Comparison of ENCODE assay signal across 8 cellular contexts in genomic region chr5:78984611-78985406, GRCh38. TPM values are rescaled to one million over a fixed set of nuclear protein-coding genes. Genes with fewer than 3 reads are reported as not detected.
DNase-seq lines count a peak whose midpoint lies in the region; ATAC-seq and TF ChIP-seq lines count a peak whose summit lies in the region.

TSS of gene ARSB (minus strand) at chr5:78985310. CDS start at chr5:78985248, 62 bp downstream.

- peak; percentile 90 for ATAC-seq in omental fat pad (ENCODE audit: low FRiP score)

- H3K9me2 ChIP-seq in SK-N-SH = no peaks in the 10 kb centered on the region

- peak; percentile 13; the same call in 1 of the 2 replicates for TF ChIP-seq RAD21 in SK-N-SH (IDR thresholded peaks at IDR 0.05; ENCODE audit: low read length)

- peak within 1 kb of the TSS; percentile 78 for H3K4me3 ChIP-seq in GM06990 (replicated peaks; ENCODE audit: low read depth, low read length)
- H3K4me3 ChIP-seq in HFF-Myc (replicated peaks; ENCODE audit: low read depth, low read length) = peak within 1 kb of the TSS; percentile 55
- peak within 1 kb of the TSS; percentile 73 to 85 for H3K4me3 ChIP-seq in SK-N-SH (ENCODE audit: low read depth in 2 of 2, low read length in 1 of 2)
- H3K4me3 ChIP-seq in testis = peak within 1 kb of the TSS; percentile 84 to 86

- POLR2A ChIA-PET in SK-N-SH (lab: Yijun Ruan, JAX) = interaction anchor here (0.5 to 1.5 kb wide), 12 partner anchors 9 to 488 kb away, joined by 3 to 8 read pairs (median 3); partner anchors contain the start of gene LHFPL2

- H3K27me3 ChIP-seq in GM06990 (replicated peaks; ENCODE audit: control insufficient read depth, insufficient read depth, low read length) (no peaks in the 10 kb centered on the region), SK-N-SH (ENCODE audit: insufficient read depth) (no peaks in the 10 kb centered on the region), testis (no peaks in the 10 kb centered on the region)

- H2AFZ ChIP-seq in SK-N-SH (ENCODE audit: low read depth) = peak within 1 kb of the TSS; percentile 92

- 0% methylated on average over 46 of the region's 112 CpGs for WGBS in SK-N-SH (ENCODE audit: low lambda C conversion rate)
- 0 to 1% methylated on average over 16 to 74 of the region's 112 CpGs for WGBS in testis, 2 donors

- H3K9ac ChIP-seq in SK-N-SH = peak within 1 kb of the TSS; percentile 84

- peak; percentile 91 for DNase-seq in GM06990 (ENCODE audit: extremely low read depth, insufficient read length)
- DNase-seq in HFF-Myc (ENCODE audit: extremely low read depth, low read depth) = no peak
- DNase-seq in NAMALWA (ENCODE audit: low spot score) = peak; percentile 87
- DNase-seq in SK-N-SH = peak; percentile 97
- peak; percentile 73 for DNase-seq in activated naive CD4-positive, alpha-beta T cell treated with anti-CD3 and anti-CD28 coated beads, Interleukin-2, amount 50 U/mL, for 16 hours
- peak; percentile 88 for DNase-seq in globus pallidus (ENCODE audit: low spot score)
- peak; percentile 60 for DNase-seq in omental fat pad (ENCODE audit: low spot score)
- DNase-seq in testis = peak; percentile 91

- no peaks in the 10 kb centered on the region for H3K36me3 ChIP-seq in GM06990 (ENCODE audit: control insufficient read depth, insufficient read depth, low read length)
- no peaks in the 10 kb centered on the region for H3K36me3 ChIP-seq in SK-N-SH (replicated peaks in 1 of 2; ENCODE audit: control insufficient read depth in 1 of 2, insufficient read depth in 2 of 2, low read length in 1 of 2)
- H3K36me3 ChIP-seq in testis (ENCODE audit: low read depth, missing control alignments) = no peaks in the 10 kb centered on the region

- H3K79me2 ChIP-seq in SK-N-SH (ENCODE audit: insufficient read depth) = peaks cover 19% of the 10 kb centered on the region

- no peaks in the 10 kb centered on the region for H4K20me1 ChIP-seq in SK-N-SH (ENCODE audit: insufficient read depth)

- peaks cover 26% of the 10 kb centered on the region for H3F3A ChIP-seq in SK-N-SH (replicated peaks; ENCODE audit: insufficient read depth)

- H3K27ac ChIP-seq in SK-N-SH (ENCODE audit: low read depth in 2 of 2, low read length in 1 of 2) = peak within 1 kb of the TSS; percentile 84 to 97
- H3K27ac ChIP-seq in testis = peak within 1 kb of the TSS; percentile 96 to 98

- H3K9me3 ChIP-seq in SK-N-SH (no peaks in the 10 kb centered on the region), testis (no peaks in the 10 kb centered on the region)

- TF ChIP-seq CTCF in GM06990 (IDR thresholded peaks at IDR 0.05; ENCODE audit: insufficient read depth, low read length, poor library complexity, severe bottlenecking) (no peak), HFF-Myc (IDR thresholded peaks at IDR 0.05; ENCODE audit: low read depth, low read length, missing control alignments) (no peak), SK-N-SH (IDR thresholded peaks at IDR 0.05) (no peak), omental fat pad (IDR thresholded peaks at IDR 0.05) (no peak), testis (IDR thresholded peaks at IDR 0.05) (peak in 1 of 3 experiments; percentile 44)

- CTCF ChIA-PET in SK-N-SH (lab: Yijun Ruan, JAX) = interaction anchor here (0.9 to 7.3 kb wide), 8 partner anchors 10 to 447 kb away, joined by 3 to 68 read pairs (median 3); no protein-coding TSS in a partner anchor

- no peak for TF ChIP-seq POLR2A in testis (IDR thresholded peaks at IDR 0.05)

- peaks cover 4 to 16% of the 10 kb centered on the region in 2 experiments; a peak in 2 of 4 replicates for H3K4me1 ChIP-seq in SK-N-SH (ENCODE audit: control insufficient read depth in 1 of 2, insufficient read depth in 2 of 2, low read depth in 1 of 2, low read length in 1 of 2)
- H3K4me1 ChIP-seq in testis = peaks cover 7% of the 10 kb centered on the region

- 0 out of 4 replicates have a peak, but pooled peaks of 1 of the 2 experiments have one; percentile 8 for TF ChIP-seq EP300 in SK-N-SH (IDR thresholded peaks at IDR 0.05; ENCODE audit: borderline replicate concordance in 1 of 2, low read depth in 1 of 2, low read length in 1 of 2)

- H3K4me2 ChIP-seq in SK-N-SH = peak within 1 kb of the TSS; percentile 81

- intact Hi-C loops in testis (cut with DNase I; ENCODE audit: low total_unique reads) = no loop called here

TF ChIP-seq in SK-N-SH, 30 proteins besides CTCF, POLR2A, EP300 and RAD21 (continues in another document):
- TF ChIP-seq MAX (IDR thresholded peaks at IDR 0.05; ENCODE audit: low read depth) = no peak; the same call in 1 of the 2 replicates
- TF ChIP-seq FOXJ3 (CRISPR knock-in tag; IDR thresholded peaks at IDR 0.05) = no peak
- no peak for TF ChIP-seq GATA2 (CRISPR knock-in tag; IDR thresholded peaks at IDR 0.05)
- no peak for TF ChIP-seq USF2 (IDR thresholded peaks at IDR 0.05; ENCODE audit: borderline replicate concordance, low read depth, low read length)
- TF ChIP-seq FOXM1 (IDR thresholded peaks at IDR 0.05; ENCODE audit: low read depth) = no peak
- TF ChIP-seq GABPA (IDR thresholded peaks at IDR 0.05; ENCODE audit: low read depth) = no peak
- no peak for TF ChIP-seq RCOR1 (IDR thresholded peaks at IDR 0.05; ENCODE audit: low read length)
- peak; percentile 66; the same call in 1 of the 2 replicates for TF ChIP-seq MXI1 (IDR thresholded peaks at IDR 0.05; ENCODE audit: low read depth, low read length)
- no peak for TF ChIP-seq REST (IDR thresholded peaks at IDR 0.05; ENCODE audit: low read depth, low read length)
- no peak for TF ChIP-seq TCF12 (IDR thresholded peaks at IDR 0.05)
- TF ChIP-seq TAF1 (IDR thresholded peaks at IDR 0.05; ENCODE audit: borderline replicate concordance, low read depth, low read length) = peak; percentile 38; the same call in 1 of the 2 replicates
- TF ChIP-seq RFX5 (IDR thresholded peaks at IDR 0.05; ENCODE audit: low read length) = peak; percentile 31; the same call in 1 of the 2 replicates
- no peak for TF ChIP-seq JUND (IDR thresholded peaks at IDR 0.05)
- no peak; the same call in 1 of the 2 replicates for TF ChIP-seq USF1 (IDR thresholded peaks at IDR 0.05; ENCODE audit: borderline replicate concordance, low read depth)
- TF ChIP-seq PBX3 (IDR thresholded peaks at IDR 0.05) = no peak
- no peak for TF ChIP-seq NFIC (IDR thresholded peaks at IDR 0.05; ENCODE audit: borderline replicate concordance)
- peak; percentile 41 for TF ChIP-seq CHD2 (IDR thresholded peaks at IDR 0.05; ENCODE audit: low read length, partially characterized antibody)

RNA-seq across cellular contexts. Expression of gene ARSB, which starts in this region (rescaled TPM):
- polyA plus RNA-seq in SK-N-SH (2012; rRNA removed) (12.5 and 17.6 TPM in 2 replicates), testis (ENCODE audit: insufficient read depth, low read depth, low replicate concordance) (5.3 TPM)
- 14.8 and 16.5 TPM in 2 replicates for polyA plus RNA-seq in SK-N-SH (2012; cell fraction: cytosol; rRNA removed)
- 8.7 and 9.2 TPM in 2 replicates for polyA plus RNA-seq in SK-N-SH (2012; cell fraction: nucleus; rRNA removed)
- total RNA-seq in omental fat pad (10 to 100 TPM; 15.4 to 22.7 (median 15.8) TPM), testis (10 to 100 TPM; 11.8 to 12.9 TPM)
